Comparison of ENCODE assay signal across 9 cellular contexts in genomic region chr11:72471005-72471898, GRCh38. TPM values are rescaled to one million over a fixed set of nuclear protein-coding genes. Genes with fewer than 3 reads are reported as not detected.
DNase-seq lines count a peak whose midpoint lies in the region; ATAC-seq and TF ChIP-seq lines count a peak whose summit lies in the region.
"Had no signal": no experiment of that assay in that cellular context is flagged by ENCODE, and none has a peak within 500 bp of the region (broad histone marks: within the 10 kb centered on the region; RNA-seq: fewer than 3 reads in every experiment).

No MANE protein-coding gene starts in this region.

- no peak overlapping the region for H2BK120ac ChIP-seq in neuronal stem cell (ENCODE audit: low read depth, low read length)

- H3K4me1 ChIP-seq in Peyer's patch (no peaks in the 10 kb centered on the region), neuronal stem cell (ENCODE audit: control insufficient read depth in 2 of 2, insufficient read depth in 1 of 2, low read depth in 1 of 2, low read length in 2 of 2) (peaks cover 0 to 10% of the 10 kb centered on the region in 2 donors)

- peak; percentile 64 to 71 for ATAC-seq in activated T-cell treated with anti-CD3 and anti-CD28 coated beads, Interleukin-2, amount 50 U/mL, for 72 hours (replicated peaks in 1 of 2)
- no peak for ATAC-seq in GM21737 (IDR thresholded peaks at IDR 0.05; ENCODE audit: unreplicated experiment)

- H3K4me3 ChIP-seq in Peyer's patch, result no peak overlapping the region
- no peak overlapping the region for H3K4me3 ChIP-seq in fibroblast of the aortic adventitia (ENCODE audit: low read depth, low read length)
- H3K4me3 ChIP-seq in neuronal stem cell (ENCODE audit: low read length in 2 of 2), result no peak overlapping the region

- H3K4me1 Mint-ChIP-seq in activated T-cell treated with anti-CD3 and anti-CD28 coated beads, Interleukin-2, amount 50 U/mL, for 72 hours (ENCODE audit: low read depth), result peaks cover 5% of the 10 kb centered on the region

- H3K9me3 ChIP-seq in Peyer's patch, result no peaks in the 10 kb centered on the region
- no peaks in the 10 kb centered on the region for H3K9me3 ChIP-seq in neuronal stem cell (replicated peaks in 1 of 2; ENCODE audit: control insufficient read depth in 2 of 2, insufficient read depth in 1 of 2, low read depth in 1 of 2, low read length in 2 of 2)

- H3K36me3 ChIP-seq in Peyer's patch (no peaks in the 10 kb centered on the region), neuronal stem cell (replicated peaks in 1 of 2; ENCODE audit: control insufficient read depth in 2 of 2, insufficient read depth in 2 of 2, low read length in 2 of 2) (no peaks in the 10 kb centered on the region)

- H2AK5ac ChIP-seq in neuronal stem cell (ENCODE audit: low read depth, low read length), result no peak overlapping the region

- no peak overlapping the region for H3K18ac ChIP-seq in neuronal stem cell (ENCODE audit: low read length)

- WGBS in neuronal stem cell (ENCODE audit: extremely low coverage in 2 of 2, insufficient read length in 2 of 2, insufficient replicate concordance in 1 of 2), 2 donors, result no CpG with 5 or more reads among the region's 12 CpGs

- H2BK5ac ChIP-seq in neuronal stem cell (ENCODE audit: low read length), result no peak overlapping the region

- H3K27ac ChIP-seq in Peyer's patch (no peak overlapping the region), neuronal stem cell (replicated peaks; ENCODE audit: low read length) (no peak overlapping the region)

- H3K9ac ChIP-seq in neuronal stem cell (ENCODE audit: low read depth, low read length, poor library complexity), result no peak overlapping the region

- no peak overlapping the region for H2BK15ac ChIP-seq in neuronal stem cell (ENCODE audit: low read length)

- H3K27me3 ChIP-seq in Peyer's patch (no peaks in the 10 kb centered on the region), neuronal stem cell (ENCODE audit: control insufficient read depth in 3 of 3, insufficient read depth in 3 of 3, low read depth in 1 of 3, low read length in 3 of 3) (peaks cover 0 to 26% (median 0%) of the 10 kb centered on the region in 3 experiments)

- H4K91ac ChIP-seq in neuronal stem cell (ENCODE audit: low read depth, low read length, poor library complexity), result no peak overlapping the region

- TF ChIP-seq CTCF in Peyer's patch (IDR thresholded peaks at IDR 0.05) (peak; percentile 44 to 74 (median 72)), fibroblast of the aortic adventitia (IDR thresholded peaks at IDR 0.05; ENCODE audit: insufficient read depth, low read length) (peak; percentile 91)

- no peak overlapping the region for H2BK12ac ChIP-seq in neuronal stem cell (ENCODE audit: low read length)

- peak overlapping the region; percentile 68 for H2AFZ ChIP-seq in neuronal stem cell (ENCODE audit: low read length)

- no peak overlapping the region for H3K4ac ChIP-seq in neuronal stem cell (ENCODE audit: low read length)

- peak overlapping the region; percentile 33 to 52 for H3K4me3 Mint-ChIP-seq in activated T-cell treated with anti-CD3 and anti-CD28 coated beads, Interleukin-2, amount 50 U/mL, for 72 hours
- H3K4me3 Mint-ChIP-seq: dendritic cell treated with granulocyte-macrophage colony-stimulating factor and Interleukin-4, amounts not matched to agents 40 ng/mL and 50 ng/mL, for 4 days had no signal

- H3K79me1 ChIP-seq in neuronal stem cell (ENCODE audit: low read depth, low read length), result no peaks in the 10 kb centered on the region

- no peaks in the 10 kb centered on the region for H3K36me3 Mint-ChIP-seq in activated T-cell treated with anti-CD3 and anti-CD28 coated beads, Interleukin-2, amount 50 U/mL, for 72 hours (ENCODE audit: insufficient read depth in 2 of 2)

- peaks cover 44% of the 10 kb centered on the region for H3K27me3 Mint-ChIP-seq in activated T-cell treated with anti-CD3 and anti-CD28 coated beads, Interleukin-2, amount 50 U/mL, for 72 hours (ENCODE audit: low read depth)

- H3K9me3 Mint-ChIP-seq in activated T-cell treated with anti-CD3 and anti-CD28 coated beads, Interleukin-2, amount 50 U/mL, for 72 hours, result no peaks in the 10 kb centered on the region
- H3K9me3 Mint-ChIP-seq: dendritic cell treated with granulocyte-macrophage colony-stimulating factor and Interleukin-4, amounts not matched to agents 40 ng/mL and 50 ng/mL, for 4 days had no signal

- no peak for TF ChIP-seq POLR2A in Peyer's patch (IDR thresholded peaks at IDR 0.05)

- H3K4me2 ChIP-seq in neuronal stem cell (ENCODE audit: insufficient read depth, low read length, poor library complexity, severe bottlenecking), result no peak overlapping the region

- DNase-seq in DMS53 (lab: John Stamatoyannopoulos, UW) (peak; percentile 95), LHCN-M2 (ENCODE audit: low read depth) (peak; percentile 67), Peyer's patch (peak in 2 of 3 donors; percentile 44 to 81), fibroblast of the aortic adventitia (ENCODE audit: low read depth) (peak; percentile 78), neuronal stem cell (ENCODE audit: low spot score) (peak; percentile 70), stromal cell of bone marrow (ENCODE audit: low read depth) (peak; percentile 60)
- peak; percentile 56 to 63 for DNase-seq in activated T-cell treated with anti-CD3 and anti-CD28 coated beads, Interleukin-2, amount 50 U/mL, for 72 hours

- no peak overlapping the region for H4K8ac ChIP-seq in neuronal stem cell (ENCODE audit: low read depth, low read length)

- H3K27ac Mint-ChIP-seq in activated T-cell treated with anti-CD3 and anti-CD28 coated beads, Interleukin-2, amount 50 U/mL, for 72 hours, result no peak overlapping the region
- H3K27ac Mint-ChIP-seq: dendritic cell treated with granulocyte-macrophage colony-stimulating factor and Interleukin-4, amounts not matched to agents 40 ng/mL and 50 ng/mL, for 4 days had no signal

- no peak overlapping the region for H3K23ac ChIP-seq in neuronal stem cell (ENCODE audit: low read depth, low read length, poor library complexity)

- H3K14ac ChIP-seq in neuronal stem cell (ENCODE audit: low read length), result no peak overlapping the region

RNA-seq across cellular contexts. Expression of gene CLPB, which starts 36.9 kb away (rescaled TPM):
- total RNA-seq in LHCN-M2 (2014; rRNA removed) (37.5 and 38.7 TPM in 2 replicates), Peyer's patch (10 to 100 TPM; 16.5 to 78.4 (median 20.6) TPM), fibroblast of the aortic adventitia (ENCODE audit: low replicate concordance) (19.5 and 24.0 TPM in 2 replicates)
- 17.0 TPM for polyA plus RNA-seq in LHCN-M2 (2012)
- total RNA-seq in activated T-cell treated with anti-CD3 and anti-CD28 coated beads, Interleukin-2, amount 50 U/mL, for 72 hours, result 10 to 100 TPM; 22.0 to 30.1 TPM
- polyA plus RNA-seq in neuronal stem cell (2013, experiment 1 of 2), result 8.5 TPM
- 8.4 TPM for polyA plus RNA-seq in neuronal stem cell (2013, experiment 2 of 2)
